Comparison of ENCODE assay signal across 1 cellular context in the genomic region with DNA sequence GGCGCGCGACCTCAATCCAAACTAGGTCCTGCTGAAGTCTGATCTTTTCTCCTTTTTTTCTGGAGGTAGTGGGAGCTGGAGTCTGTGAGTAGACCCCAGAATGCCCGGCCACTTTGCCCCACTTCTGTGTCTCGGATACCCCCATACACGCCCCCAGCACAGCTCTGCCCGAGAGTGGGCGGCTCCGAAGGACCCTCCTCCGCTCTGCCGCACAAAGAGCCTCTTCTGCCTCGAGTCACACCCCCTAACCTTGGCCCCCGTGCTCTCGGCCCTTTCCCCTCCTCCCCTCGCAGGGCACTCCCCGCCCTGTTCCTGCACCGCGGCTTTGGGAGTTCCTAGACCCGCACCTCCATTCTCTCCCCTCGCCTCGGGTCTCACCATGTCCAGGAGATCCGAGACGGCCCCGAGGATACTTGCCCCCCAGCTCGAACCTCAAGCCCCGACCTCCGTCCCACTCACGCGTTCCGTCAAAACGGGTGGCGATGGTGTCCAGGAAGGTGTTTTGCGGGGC.
TF ChIP-seq lines count a peak whose summit lies in the region.

No MANE protein-coding gene starts in this region.

TF ChIP-seq in GM23338, 12 proteins besides CTCF, POLR2A, EP300 and RAD21 (continued from another document):
- TF ChIP-seq, protein P1, sequence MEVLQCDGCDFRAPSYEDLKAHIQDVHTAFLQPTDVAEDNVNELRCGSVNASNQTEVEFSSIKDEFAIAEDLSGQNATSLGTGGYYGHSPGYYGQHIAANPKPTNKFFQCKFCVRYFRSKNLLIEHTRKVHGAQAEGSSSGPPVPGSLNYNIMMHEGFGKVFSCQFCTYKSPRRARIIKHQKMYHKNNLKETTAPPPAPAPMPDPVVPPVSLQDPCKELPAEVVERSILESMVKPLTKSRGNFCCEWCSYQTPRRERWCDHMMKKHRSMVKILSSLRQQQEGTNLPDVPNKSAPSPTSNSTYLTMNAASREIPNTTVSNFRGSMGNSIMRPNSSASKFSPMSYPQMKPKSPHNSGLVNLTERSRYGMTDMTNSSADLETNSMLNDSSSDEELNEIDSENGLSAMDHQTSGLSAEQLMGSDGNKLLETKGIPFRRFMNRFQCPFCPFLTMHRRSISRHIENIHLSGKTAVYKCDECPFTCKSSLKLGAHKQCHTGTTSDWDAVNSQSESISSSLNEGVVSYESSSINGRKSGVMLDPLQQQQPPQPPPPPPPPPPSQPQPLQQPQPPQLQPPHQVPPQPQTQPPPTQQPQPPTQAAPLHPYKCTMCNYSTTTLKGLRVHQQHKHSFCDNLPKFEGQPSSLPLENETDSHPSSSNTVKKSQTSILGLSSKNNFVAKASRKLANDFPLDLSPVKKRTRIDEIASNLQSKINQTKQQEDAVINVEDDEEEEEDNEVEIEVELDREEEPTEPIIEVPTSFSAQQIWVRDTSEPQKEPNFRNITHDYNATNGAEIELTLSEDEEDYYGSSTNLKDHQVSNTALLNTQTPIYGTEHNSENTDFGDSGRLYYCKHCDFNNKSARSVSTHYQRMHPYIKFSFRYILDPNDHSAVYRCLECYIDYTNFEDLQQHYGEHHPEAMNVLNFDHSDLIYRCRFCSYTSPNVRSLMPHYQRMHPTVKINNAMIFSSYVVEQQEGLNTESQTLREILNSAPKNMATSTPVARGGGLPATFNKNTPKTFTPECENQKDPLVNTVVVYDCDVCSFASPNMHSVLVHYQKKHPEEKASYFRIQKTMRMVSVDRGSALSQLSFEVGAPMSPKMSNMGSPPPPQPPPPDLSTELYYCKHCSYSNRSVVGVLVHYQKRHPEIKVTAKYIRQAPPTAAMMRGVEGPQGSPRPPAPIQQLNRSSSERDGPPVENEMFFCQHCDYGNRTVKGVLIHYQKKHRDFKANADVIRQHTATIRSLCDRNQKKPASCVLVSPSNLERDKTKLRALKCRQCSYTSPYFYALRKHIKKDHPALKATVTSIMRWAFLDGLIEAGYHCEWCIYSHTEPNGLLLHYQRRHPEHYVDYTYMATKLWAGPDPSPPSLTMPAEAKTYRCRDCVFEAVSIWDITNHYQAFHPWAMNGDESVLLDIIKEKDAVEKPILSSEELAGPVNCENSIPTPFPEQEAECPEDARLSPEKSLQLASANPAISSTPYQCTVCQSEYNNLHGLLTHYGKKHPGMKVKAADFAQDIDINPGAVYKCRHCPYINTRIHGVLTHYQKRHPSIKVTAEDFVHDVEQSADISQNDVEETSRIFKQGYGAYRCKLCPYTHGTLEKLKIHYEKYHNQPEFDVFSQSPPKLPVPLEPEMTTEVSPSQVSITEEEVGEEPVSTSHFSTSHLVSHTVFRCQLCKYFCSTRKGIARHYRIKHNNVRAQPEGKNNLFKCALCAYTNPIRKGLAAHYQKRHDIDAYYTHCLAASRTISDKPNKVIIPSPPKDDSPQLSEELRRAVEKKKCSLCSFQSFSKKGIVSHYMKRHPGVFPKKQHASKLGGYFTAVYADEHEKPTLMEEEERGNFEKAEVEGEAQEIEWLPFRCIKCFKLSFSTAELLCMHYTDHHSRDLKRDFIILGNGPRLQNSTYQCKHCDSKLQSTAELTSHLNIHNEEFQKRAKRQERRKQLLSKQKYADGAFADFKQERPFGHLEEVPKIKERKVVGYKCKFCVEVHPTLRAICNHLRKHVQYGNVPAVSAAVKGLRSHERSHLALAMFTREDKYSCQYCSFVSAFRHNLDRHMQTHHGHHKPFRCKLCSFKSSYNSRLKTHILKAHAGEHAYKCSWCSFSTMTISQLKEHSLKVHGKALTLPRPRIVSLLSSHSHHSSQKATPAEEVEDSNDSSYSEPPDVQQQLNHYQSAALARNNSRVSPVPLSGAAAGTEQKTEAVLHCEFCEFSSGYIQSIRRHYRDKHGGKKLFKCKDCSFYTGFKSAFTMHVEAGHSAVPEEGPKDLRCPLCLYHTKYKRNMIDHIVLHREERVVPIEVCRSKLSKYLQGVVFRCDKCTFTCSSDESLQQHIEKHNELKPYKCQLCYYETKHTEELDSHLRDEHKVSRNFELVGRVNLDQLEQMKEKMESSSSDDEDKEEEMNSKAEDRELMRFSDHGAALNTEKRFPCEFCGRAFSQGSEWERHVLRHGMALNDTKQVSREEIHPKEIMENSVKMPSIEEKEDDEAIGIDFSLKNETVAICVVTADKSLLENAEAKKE (CRISPR knock-in tag; IDR thresholded peaks at IDR 0.05): no peak
- TF ChIP-seq, protein P2, sequence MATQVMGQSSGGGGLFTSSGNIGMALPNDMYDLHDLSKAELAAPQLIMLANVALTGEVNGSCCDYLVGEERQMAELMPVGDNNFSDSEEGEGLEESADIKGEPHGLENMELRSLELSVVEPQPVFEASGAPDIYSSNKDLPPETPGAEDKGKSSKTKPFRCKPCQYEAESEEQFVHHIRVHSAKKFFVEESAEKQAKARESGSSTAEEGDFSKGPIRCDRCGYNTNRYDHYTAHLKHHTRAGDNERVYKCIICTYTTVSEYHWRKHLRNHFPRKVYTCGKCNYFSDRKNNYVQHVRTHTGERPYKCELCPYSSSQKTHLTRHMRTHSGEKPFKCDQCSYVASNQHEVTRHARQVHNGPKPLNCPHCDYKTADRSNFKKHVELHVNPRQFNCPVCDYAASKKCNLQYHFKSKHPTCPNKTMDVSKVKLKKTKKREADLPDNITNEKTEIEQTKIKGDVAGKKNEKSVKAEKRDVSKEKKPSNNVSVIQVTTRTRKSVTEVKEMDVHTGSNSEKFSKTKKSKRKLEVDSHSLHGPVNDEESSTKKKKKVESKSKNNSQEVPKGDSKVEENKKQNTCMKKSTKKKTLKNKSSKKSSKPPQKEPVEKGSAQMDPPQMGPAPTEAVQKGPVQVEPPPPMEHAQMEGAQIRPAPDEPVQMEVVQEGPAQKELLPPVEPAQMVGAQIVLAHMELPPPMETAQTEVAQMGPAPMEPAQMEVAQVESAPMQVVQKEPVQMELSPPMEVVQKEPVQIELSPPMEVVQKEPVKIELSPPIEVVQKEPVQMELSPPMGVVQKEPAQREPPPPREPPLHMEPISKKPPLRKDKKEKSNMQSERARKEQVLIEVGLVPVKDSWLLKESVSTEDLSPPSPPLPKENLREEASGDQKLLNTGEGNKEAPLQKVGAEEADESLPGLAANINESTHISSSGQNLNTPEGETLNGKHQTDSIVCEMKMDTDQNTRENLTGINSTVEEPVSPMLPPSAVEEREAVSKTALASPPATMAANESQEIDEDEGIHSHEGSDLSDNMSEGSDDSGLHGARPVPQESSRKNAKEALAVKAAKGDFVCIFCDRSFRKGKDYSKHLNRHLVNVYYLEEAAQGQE (IDR thresholded peaks at IDR 0.05; ENCODE audit: unreplicated experiment): no peak
- TF ChIP-seq STAT1 (IDR thresholded peaks at IDR 0.05; ENCODE audit: unreplicated experiment) (no peak), ZNF114 (CRISPR knock-in tag; IDR thresholded peaks at IDR 0.05) (no peak), NANOG (IDR thresholded peaks at IDR 0.05; ENCODE audit: borderline replicate concordance) (no peak), EZH2phosphoT487 (IDR thresholded peaks at IDR 0.05; ENCODE audit: unreplicated experiment) (no peak), CREB1 (CRISPR knock-in tag; IDR thresholded peaks at IDR 0.05; ENCODE audit: low read depth) (no peak), POLR2AphosphoS5 (IDR thresholded peaks at IDR 0.05; ENCODE audit: low read depth) (no peak)
